ENCODE assay signal across 17 cellular contexts in the genomic region with DNA sequence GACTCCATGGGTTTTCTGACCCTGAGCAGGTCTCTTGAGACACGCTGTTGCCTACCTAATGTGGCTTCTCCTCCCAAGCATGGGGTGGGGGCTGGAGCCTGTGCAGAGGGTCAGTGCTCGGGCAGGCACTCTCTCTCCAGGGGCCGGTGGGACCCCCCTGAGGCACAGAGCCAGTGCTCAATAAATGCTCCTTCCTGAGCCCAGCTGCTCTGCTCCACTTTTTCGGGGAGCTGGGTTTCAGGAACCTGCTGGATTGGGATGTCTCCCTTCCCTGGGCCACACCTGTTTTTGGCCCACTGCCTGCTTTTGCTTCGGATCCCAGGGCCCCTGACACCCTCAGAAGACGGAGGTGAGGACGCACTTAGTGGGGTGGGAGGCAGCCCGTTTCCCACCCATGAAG. TPM values are rescaled to one million over a fixed set of nuclear protein-coding genes. Genes with fewer than 3 reads are reported as not detected.
DNase-seq lines count a peak whose midpoint lies in the region; ATAC-seq and TF ChIP-seq lines count a peak whose summit lies in the region.
"Had no signal": no experiment of that assay in that cellular context is flagged by ENCODE, and none has a peak within 500 bp of the region (broad histone marks: within the 10 kb centered on the region; RNA-seq: fewer than 3 reads in every experiment).

No MANE protein-coding gene starts in this region.

- peaks cover 30% of the 10 kb centered on the region for H3K79me2 ChIP-seq in neural progenitor cell (ENCODE audit: low read depth)

- H3K4me1 ChIP-seq in HUES6 (ENCODE audit: control insufficient read depth, insufficient read depth, low read length) (peaks cover 32% of the 10 kb centered on the region), neural progenitor cell (peaks cover 16% of the 10 kb centered on the region)

- TF ChIP-seq CTCF in neural progenitor cell (IDR thresholded peaks at IDR 0.05), result no peak

- H3F3A ChIP-seq in neural progenitor cell (ENCODE audit: low read depth), result peaks cover 14% of the 10 kb centered on the region

- H3K4me1 Mint-ChIP-seq in T-helper 1 cell treated with Interleukin-12 subunit alpha and Interleukin-12 subunit beta and Interleukin-4 antibody, amounts not matched to agents 30 μg/mL and 1 μg/mL, for 36 hours (ENCODE audit: low read depth), result peaks cover 25% of the 10 kb centered on the region
- H3K4me1 Mint-ChIP-seq in neural progenitor cell, result peaks cover 26% of the 10 kb centered on the region

- peaks cover 12% of the 10 kb centered on the region for H3K36me3 Mint-ChIP-seq in T-helper 1 cell treated with Interleukin-12 subunit alpha and Interleukin-12 subunit beta and Interleukin-4 antibody, amounts not matched to agents 30 μg/mL and 1 μg/mL, for 36 hours (ENCODE audit: low read depth)
- peaks cover 2% of the 10 kb centered on the region for H3K36me3 Mint-ChIP-seq in neural progenitor cell

- no peak for DNase-seq in T-helper 1 cell
- no peak for DNase-seq in neural progenitor cell (ENCODE audit: low spot score)
- no peak for DNase-seq in kidney glomerular epithelial cell (lab: John Stamatoyannopoulos, UW)
- no peak for DNase-seq in putamen (ENCODE audit: low spot score)
- DNase-seq: 8988T; activated CD4-positive, alpha-beta T cell treated with anti-CD3 and anti-CD28 coated beads for 48 hours; activated effector memory CD4-positive, alpha-beta T cell treated with anti-CD3 and anti-CD28 coated beads, Interleukin-2, amount 50 U/mL, for 16 hours; gastrocnemius medialis; MM.1S; NCI-H774; posterior cingulate gyrus; T-helper 2 cell had no signal

- no peaks in the 10 kb centered on the region for H3K27me3 ChIP-seq in HUES6 (ENCODE audit: control insufficient read depth, insufficient read depth, low read length)
- H3K27me3 ChIP-seq in neural progenitor cell, result no peaks in the 10 kb centered on the region
- H3K27me3 ChIP-seq: gastrocnemius medialis had no signal

- H3K27ac ChIP-seq in HUES6 (ENCODE audit: low read depth, low read length), result no peak overlapping the region
- peak overlapping the region; percentile 87 for H3K27ac ChIP-seq in cingulate gyrus (ENCODE audit: low read depth, low read length)
- peak overlapping the region; percentile 8 for H3K27ac ChIP-seq in neural progenitor cell

- H2AFZ ChIP-seq in neural progenitor cell (replicated peaks), result no peak overlapping the region

- H3K36me3 ChIP-seq in HUES6 (ENCODE audit: control insufficient read depth, insufficient read depth, low read length) (peaks cover 46% of the 10 kb centered on the region), neural progenitor cell (no peaks in the 10 kb centered on the region)

- H4K20me1 ChIP-seq in neural progenitor cell (ENCODE audit: low read depth), result peaks cover 11% of the 10 kb centered on the region

- H3K4me3 ChIP-seq in HUES6 (ENCODE audit: low read depth, low read length) (no peak overlapping the region), neural progenitor cell (no peak overlapping the region)

- H3K9me3 ChIP-seq in HUES6 (ENCODE audit: control insufficient read depth, insufficient read depth, low read depth, low read length) (no peaks in the 10 kb centered on the region), neural progenitor cell (ENCODE audit: low read depth) (no peaks in the 10 kb centered on the region)
- H3K9me3 ChIP-seq: gastrocnemius medialis, thoracic aorta had no signal

- no peaks in the 10 kb centered on the region for H3K27me3 Mint-ChIP-seq in T-helper 1 cell treated with Interleukin-12 subunit alpha and Interleukin-12 subunit beta and Interleukin-4 antibody, amounts not matched to agents 30 μg/mL and 1 μg/mL, for 36 hours (ENCODE audit: low read depth)
- H3K27me3 Mint-ChIP-seq in neural progenitor cell (ENCODE audit: insufficient read depth, low read depth), result peaks cover 5% of the 10 kb centered on the region

- no peak for ATAC-seq in GM21528 (IDR thresholded peaks at IDR 0.05; ENCODE audit: low FRiP score, unreplicated experiment)
- ATAC-seq: gastrocnemius medialis had no signal

- no peaks in the 10 kb centered on the region for H3K9me3 Mint-ChIP-seq in T-helper 1 cell treated with Interleukin-12 subunit alpha and Interleukin-12 subunit beta and Interleukin-4 antibody, amounts not matched to agents 30 μg/mL and 1 μg/mL, for 36 hours
- no peaks in the 10 kb centered on the region for H3K9me3 Mint-ChIP-seq in neural progenitor cell

- no peak overlapping the region for H3K4me2 ChIP-seq in neural progenitor cell

- peak overlapping the region; percentile 56 for H3K4me3 Mint-ChIP-seq in T-helper 1 cell treated with Interleukin-12 subunit alpha and Interleukin-12 subunit beta and Interleukin-4 antibody, amounts not matched to agents 30 μg/mL and 1 μg/mL, for 36 hours
- peak overlapping the region; percentile 80 for H3K4me3 Mint-ChIP-seq in neural progenitor cell

- H3K27ac Mint-ChIP-seq in T-helper 1 cell treated with Interleukin-12 subunit alpha and Interleukin-12 subunit beta and Interleukin-4 antibody, amounts not matched to agents 30 μg/mL and 1 μg/mL, for 36 hours, result no peak overlapping the region
- no peak overlapping the region for H3K27ac Mint-ChIP-seq in neural progenitor cell

- H3K9ac ChIP-seq in HUES6 (ENCODE audit: low read length) (peak overlapping the region; percentile 54), neural progenitor cell (no peak overlapping the region)

RNA-seq across cellular contexts. Expression of a gene that starts 1.3 kb away (rescaled TPM):
- total RNA-seq in neural progenitor cell (ENCODE audit: low replicate concordance), result 17.2 and 36.3 TPM in 2 replicates

RNA-seq across cellular contexts. Expression of a gene that starts 6.6 kb away (rescaled TPM):
- total RNA-seq in neural progenitor cell (ENCODE audit: low replicate concordance), result 26.8 and 57.4 TPM in 2 replicates

RNA-seq across cellular contexts. Expression of a gene that starts 19.7 kb away (rescaled TPM):
- total RNA-seq in neural progenitor cell (ENCODE audit: low replicate concordance), result 0.90 and 1.3 TPM in 2 replicates

RNA-seq across cellular contexts. Expression of a gene that starts 42.8 kb away (rescaled TPM):
- 11.2 and 31.4 TPM in 2 replicates for total RNA-seq in neural progenitor cell (ENCODE audit: low replicate concordance)

RNA-seq across cellular contexts. Expression of a gene that starts 42.9 kb away (rescaled TPM):
- total RNA-seq in neural progenitor cell (ENCODE audit: low replicate concordance), result 20.9 and 23.8 TPM in 2 replicates
